ENCODE assay signal across 27 cellular contexts in the genomic region with DNA sequence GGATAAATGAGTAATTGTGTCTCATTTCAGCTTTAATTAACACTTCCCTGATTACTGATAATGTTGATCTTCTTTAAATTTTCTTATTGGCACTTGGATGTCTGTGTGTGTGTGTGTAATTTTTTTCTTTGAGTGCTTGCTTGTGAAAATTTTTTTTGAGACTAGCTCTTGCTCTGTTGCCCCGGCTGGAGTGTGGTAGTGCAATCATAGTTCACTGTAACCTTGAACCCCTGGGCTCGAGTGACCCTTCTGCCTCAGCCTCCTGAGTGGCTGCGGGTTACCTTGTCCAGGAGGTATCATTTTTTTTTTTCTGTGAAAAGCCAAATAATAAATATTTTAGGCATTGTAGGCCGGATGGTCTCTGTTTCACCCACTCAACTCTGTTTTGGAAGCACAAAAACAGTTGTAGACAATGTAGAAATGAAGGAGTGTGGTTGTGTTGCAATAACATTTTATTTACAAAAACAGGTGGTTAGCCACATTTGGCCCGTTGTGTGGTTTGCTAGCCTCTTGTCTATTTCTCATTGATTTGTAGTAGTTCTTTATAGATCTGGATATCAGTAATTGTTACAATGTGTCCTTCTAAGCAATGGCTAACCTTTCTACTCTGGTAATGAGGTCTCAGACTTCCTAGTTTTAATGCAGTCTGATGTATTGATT. TPM values are rescaled to one million over a fixed set of nuclear protein-coding genes. Genes with fewer than 3 reads are reported as not detected.
"Had no signal": no experiment of that assay in that cellular context is flagged by ENCODE, and none has a peak within 500 bp of the region (broad histone marks: within the 10 kb centered on the region; RNA-seq: fewer than 3 reads in every experiment).

No MANE protein-coding gene starts in this region.

- ATAC-seq: activated CD8-positive, alpha-beta T cell treated with anti-CD3 and anti-CD28 coated beads for 36 hours; activated T-cell treated with anti-CD3 and anti-CD28 coated beads, Interleukin-2, amount 50 U/mL, for 4 hours; activated T-helper 17 cell treated with anti-CD3 and anti-CD28 coated beads, Interleukin-2, amount 50 U/mL, for 72 hours; gastroesophageal sphincter; heart right ventricle; T-helper 17 cell had no signal

- H3K9me3 ChIP-seq: esophagus squamous epithelium, gastroesophageal sphincter, heart right ventricle had no signal

- H3K4me3 ChIP-seq: esophagus squamous epithelium, gastroesophageal sphincter, heart right ventricle had no signal

- H3K27ac ChIP-seq: brain microvascular endothelial cell, epithelial cell of prostate, esophagus squamous epithelium, gastroesophageal sphincter, heart right ventricle had no signal

- H3K4me1 ChIP-seq: esophagus squamous epithelium, gastroesophageal sphincter, heart right ventricle had no signal

- H3K27me3 ChIP-seq: brain microvascular endothelial cell, esophagus squamous epithelium, gastroesophageal sphincter had no signal

- DNase-seq: activated CD4-positive, alpha-beta T cell treated with anti-CD3 and anti-CD28 coated beads for 1 hour; activated CD4-positive, alpha-beta T cell treated with anti-CD3 and anti-CD28 coated beads for 4 hours; activated CD4-positive, alpha-beta T cell treated with anti-CD3 and anti-CD28 coated beads, Interleukin-2, amount 10 ng/mL, durations not matched to agents 7 days and 5 days; activated CD4-positive, alpha-beta T cell treated with anti-CD3 and anti-CD28 coated beads, Interleukin-2, amount 50 U/mL, for 48 hours; activated CD8-positive, alpha-beta memory T cell treated with anti-CD3 and anti-CD28 coated beads for 24 hours; activated CD8-positive, alpha-beta T cell treated with anti-CD3 and anti-CD28 coated beads for 36 hours; activated effector memory CD4-positive, alpha-beta T cell treated with Interleukin-2 at 50 U/mL for 16 hours; activated gamma-delta T cell treated with Interleukin-2 at 50 U/mL for 16 hours; activated naive CD4-positive, alpha-beta T cell treated with anti-CD3 and anti-CD28 coated beads, Interleukin-2, amount 50 U/mL, for 16 hours; activated naive CD4-positive, alpha-beta T cell treated with Interleukin-2 at 50 U/mL for 16 hours; activated T-cell treated with anti-CD3 and anti-CD28 coated beads, Interleukin-2, amount 50 U/mL, for 4 hours; amniotic stem cell; anterior cingulate cortex; brain microvascular endothelial cell; cortex of kidney; dermis blood vessel endothelial cell; effector CD8-positive, alpha-beta T cell; esophagus squamous epithelium; foreskin melanocyte; heart right ventricle; T-helper 1 cell; T-helper 17 cell; T1000 had no signal

- H3K36me3 ChIP-seq: brain microvascular endothelial cell, gastroesophageal sphincter, heart right ventricle had no signal

RNA-seq across cellular contexts. Expression of gene IL1RL2, which starts 7.9 kb away (rescaled TPM):
- total RNA-seq: activated CD4-positive, alpha-beta T cell treated with anti-CD3 and anti-CD28 coated beads, Interleukin-2, amount 10 ng/mL, durations not matched to agents 7 days and 5 days; activated CD8-positive, alpha-beta T cell treated with anti-CD3 and anti-CD28 coated beads for 36 hours; endothelial cell of umbilical vein; T-helper 17 cell had no signal
